In genomic region chr17:32551186-32551955, GRCh38 we compare ENCODE assay signal across 8 cellular contexts.
DNase-seq lines count a peak whose midpoint lies in the region; ATAC-seq lines count a peak whose summit lies in the region.
"Had no signal": no experiment of that assay in that cellular context is flagged by ENCODE, and none has a peak within 500 bp of the region (broad histone marks: within the 10 kb centered on the region; RNA-seq: fewer than 3 reads in every experiment).

No MANE protein-coding gene starts in this region.

- ATAC-seq in GM19023 (IDR thresholded peaks at IDR 0.05; ENCODE audit: unreplicated experiment) = peak; percentile 50
- ATAC-seq in HG03457 (IDR thresholded peaks at IDR 0.05; ENCODE audit: unreplicated experiment) = peak; percentile 54

- no peaks in the 10 kb centered on the region for H3K27me3 Mint-ChIP-seq in activated naive CD8-positive, alpha-beta T cell treated with anti-CD3 and anti-CD28 coated beads for 36 hours

- H3K27ac Mint-ChIP-seq in activated naive CD8-positive, alpha-beta T cell treated with anti-CD3 and anti-CD28 coated beads for 36 hours = peak overlapping the region; percentile 59

- H3K4me1 Mint-ChIP-seq in activated naive CD8-positive, alpha-beta T cell treated with anti-CD3 and anti-CD28 coated beads for 36 hours = peaks cover 40% of the 10 kb centered on the region

- peaks cover 4% of the 10 kb centered on the region for H3K36me3 Mint-ChIP-seq in activated naive CD8-positive, alpha-beta T cell treated with anti-CD3 and anti-CD28 coated beads for 36 hours

- H3K4me3 Mint-ChIP-seq in activated naive CD8-positive, alpha-beta T cell treated with anti-CD3 and anti-CD28 coated beads for 36 hours = peak overlapping the region; percentile 27

- H3K4me3 ChIP-seq in skeletal muscle cell (ENCODE audit: low read depth, low read length) = no peak overlapping the region

- peaks cover 2% of the 10 kb centered on the region for H3K9me3 Mint-ChIP-seq in activated naive CD8-positive, alpha-beta T cell treated with anti-CD3 and anti-CD28 coated beads for 36 hours

- DNase-seq in activated naive CD8-positive, alpha-beta T cell treated with anti-CD3 and anti-CD28 coated beads for 36 hours = no peak
- DNase-seq in skeletal muscle cell (ENCODE audit: low read depth) = peak; percentile 15
- DNase-seq in inferior parietal cortex (ENCODE audit: extremely low spot score) = no peak
- no peak for DNase-seq in NCI-H524 treated with DMSO at 0.1 percent for 48 hours (lab: John Stamatoyannopoulos, UW)
- no peak for DNase-seq in superior temporal gyrus (ENCODE audit: extremely low spot score)
- DNase-seq: NCI-H1694 had no signal
